Comparison of ENCODE assay signal across 25 cellular contexts in genomic region chr20:6240059-6240458, GRCh38.
DNase-seq lines count a peak whose midpoint lies in the region; ATAC-seq and TF ChIP-seq lines count a peak whose summit lies in the region.
"Had no signal": no experiment of that assay in that cellular context is flagged by ENCODE, and none has a peak within 500 bp of the region (broad histone marks: within the 10 kb centered on the region; RNA-seq: fewer than 3 reads in every experiment).

No MANE protein-coding gene starts in this region.

- DNase-seq in Ammon's horn (ENCODE audit: low spot score) (peak; percentile 57), GM23338 (ENCODE audit: low spot score) (peak; percentile 9), islet precursor cell (peak; percentile 59), NCI-H748 (lab: John Stamatoyannopoulos, UW; ENCODE audit: unreplicated experiment) (no peak), hypothalamus (lab: John Stamatoyannopoulos, UW) (no peak)
- DNase-seq: AML-193; BE2C; C1 segment of cervical spinal cord; CD4-positive, alpha-beta memory T cell; CD4-positive, CD25-positive, alpha-beta regulatory T cell; CD8-positive, alpha-beta memory T cell; COR-L47; DMS 273 treated with DMSO at 0.1 percent for 48 hours; DMS153; DMS53; DMS79; DND-41; EL; GF-D8 had no signal

- H3K9me3 Mint-ChIP-seq in GM23338 = no peaks in the 10 kb centered on the region

- no peak overlapping the region for H3K4me3 ChIP-seq in GM23338
- H3K4me3 ChIP-seq in mesodermal cell (ENCODE audit: extremely low read depth, insufficient read depth, low read length, poor library complexity, severe bottlenecking) = no peak overlapping the region
- H3K4me3 ChIP-seq: A549, BLaER1 had no signal

- no peak overlapping the region for H3K4me2 ChIP-seq in GM23338
- H3K4me2 ChIP-seq: A549, BLaER1 had no signal

- no peak overlapping the region for H3K27ac ChIP-seq in GM23338 (ENCODE audit: low read depth)
- H3K27ac ChIP-seq in mesodermal cell (ENCODE audit: low read depth, low read length, severe bottlenecking) = peak overlapping the region; percentile 42
- H3K27ac ChIP-seq: 22Rv1, A549, BLaER1 had no signal

- H3K79me2 ChIP-seq in GM23338 (replicated peaks; ENCODE audit: insufficient read depth) = no peaks in the 10 kb centered on the region

- H3K9me3 ChIP-seq in mesodermal cell (ENCODE audit: control insufficient read depth, low read length) = no peaks in the 10 kb centered on the region
- H3K9me3 ChIP-seq: A549, BE2C, BLaER1 had no signal

- ATAC-seq in GM23338 (no peak), GM19467 (IDR thresholded peaks at IDR 0.05; ENCODE audit: unreplicated experiment) (no peak)
- ATAC-seq: A549 had no signal

- H4K20me1 ChIP-seq in GM23338 (replicated peaks; ENCODE audit: insufficient read depth) = no peaks in the 10 kb centered on the region
- H4K20me1 ChIP-seq: BLaER1 had no signal

- peak overlapping the region; percentile 40; the same call in 1 of the 2 replicates for H2AFZ ChIP-seq in GM23338

- H3K36me3 Mint-ChIP-seq in GM23338 (ENCODE audit: low read depth) = no peaks in the 10 kb centered on the region
- H3K36me3 Mint-ChIP-seq: CD14-positive monocyte; CD4-positive, alpha-beta memory T cell; CD4-positive, CD25-positive, alpha-beta regulatory T cell; CD8-positive, alpha-beta memory T cell had no signal

- H3K36me3 ChIP-seq in GM23338 (ENCODE audit: insufficient read depth) (no peaks in the 10 kb centered on the region), mesodermal cell (ENCODE audit: control insufficient read depth, insufficient read depth, low read length) (no peaks in the 10 kb centered on the region)
- H3K36me3 ChIP-seq: BE2C, BLaER1 had no signal

- no peaks in the 10 kb centered on the region for H3F3A ChIP-seq in GM23338 (replicated peaks; ENCODE audit: low read depth)

- no peak overlapping the region for H3K4me3 Mint-ChIP-seq in GM23338
- H3K4me3 Mint-ChIP-seq: CD14-positive monocyte; CD4-positive, alpha-beta memory T cell; CD4-positive, CD25-positive, alpha-beta regulatory T cell; CD8-positive, alpha-beta memory T cell had no signal

- H3K4me1 Mint-ChIP-seq in GM23338 = no peaks in the 10 kb centered on the region
- H3K4me1 Mint-ChIP-seq: CD14-positive monocyte; CD4-positive, alpha-beta memory T cell; CD4-positive, CD25-positive, alpha-beta regulatory T cell; CD8-positive, alpha-beta memory T cell had no signal

- H3K9me2 ChIP-seq in GM23338 (ENCODE audit: insufficient read depth) = peaks cover 2% of the 10 kb centered on the region; the same call in 1 of the 2 replicates

- no peak for TF ChIP-seq CTCF in GM23338 (conservative IDR thresholded peaks at IDR 0.05; ENCODE audit: low read depth in 2 of 2)

- H3K27me3 Mint-ChIP-seq in GM23338 (ENCODE audit: insufficient read depth, low read depth, poor library complexity) = no peaks in the 10 kb centered on the region
- H3K27me3 Mint-ChIP-seq: CD4-positive, CD25-positive, alpha-beta regulatory T cell had no signal

- no peaks in the 10 kb centered on the region for H3K27me3 ChIP-seq in GM23338 (ENCODE audit: insufficient read depth)
- H3K27me3 ChIP-seq: BE2C, BLaER1 had no signal

- WGBS in mesodermal cell (ENCODE audit: insufficient coverage in 2 of 2), 2 experiments = 83 to 92% methylated on average over 3 of the region's 3 CpGs

- no peak overlapping the region for H3K27ac Mint-ChIP-seq in GM23338
- H3K27ac Mint-ChIP-seq: CD14-positive monocyte; CD4-positive, alpha-beta memory T cell; CD4-positive, CD25-positive, alpha-beta regulatory T cell had no signal

- H3K4me1 ChIP-seq in GM23338 (ENCODE audit: insufficient read depth) = no peaks in the 10 kb centered on the region
- no peaks in the 10 kb centered on the region for H3K4me1 ChIP-seq in mesodermal cell (ENCODE audit: control insufficient read depth, insufficient read depth, low read length, poor library complexity, severe bottlenecking)
- H3K4me1 ChIP-seq: A549, BE2C, BLaER1 had no signal

TF ChIP-seq in GM23338, 12 proteins besides CTCF, POLR2A, EP300 and RAD21 (continues in another document):
- TF ChIP-seq STAT1 (IDR thresholded peaks at IDR 0.05; ENCODE audit: unreplicated experiment) = no peak
- TF ChIP-seq, protein P1, sequence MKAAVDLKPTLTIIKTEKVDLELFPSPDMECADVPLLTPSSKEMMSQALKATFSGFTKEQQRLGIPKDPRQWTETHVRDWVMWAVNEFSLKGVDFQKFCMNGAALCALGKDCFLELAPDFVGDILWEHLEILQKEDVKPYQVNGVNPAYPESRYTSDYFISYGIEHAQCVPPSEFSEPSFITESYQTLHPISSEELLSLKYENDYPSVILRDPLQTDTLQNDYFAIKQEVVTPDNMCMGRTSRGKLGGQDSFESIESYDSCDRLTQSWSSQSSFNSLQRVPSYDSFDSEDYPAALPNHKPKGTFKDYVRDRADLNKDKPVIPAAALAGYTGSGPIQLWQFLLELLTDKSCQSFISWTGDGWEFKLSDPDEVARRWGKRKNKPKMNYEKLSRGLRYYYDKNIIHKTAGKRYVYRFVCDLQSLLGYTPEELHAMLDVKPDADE (IDR thresholded peaks at IDR 0.05) = no peak
- no peak for TF ChIP-seq NANOG (IDR thresholded peaks at IDR 0.05; ENCODE audit: borderline replicate concordance)
- TF ChIP-seq JUNB (IDR thresholded peaks at IDR 0.05; ENCODE audit: unreplicated experiment) = no peak
- no peak for TF ChIP-seq EZH2 (IDR thresholded peaks at IDR 0.05; ENCODE audit: low read depth, unreplicated experiment)
- no peak for TF ChIP-seq POLR2AphosphoS5 (IDR thresholded peaks at IDR 0.05; ENCODE audit: low read depth)
- TF ChIP-seq EZH2phosphoT487 (IDR thresholded peaks at IDR 0.05; ENCODE audit: unreplicated experiment) = no peak
- no peak for TF ChIP-seq ZNF331 (CRISPR knock-in tag; IDR thresholded peaks at IDR 0.05; ENCODE audit: low read depth)
- TF ChIP-seq REST (IDR thresholded peaks at IDR 0.05; ENCODE audit: unreplicated experiment) = no peak
- no peak for TF ChIP-seq CREB1 (CRISPR knock-in tag; IDR thresholded peaks at IDR 0.05; ENCODE audit: low read depth)
- no peak for TF ChIP-seq ZNF114 (CRISPR knock-in tag; IDR thresholded peaks at IDR 0.05)

Comparison
In these comparisons a context has a peak if more than half of its experiments do, and no peak if none do; other contexts are left out.
1. DNase-seq: peak in Ammon's horn (single experiment), GM23338 (single experiment) and islet precursor cell (single experiment); none in NCI-H748 (single experiment) and hypothalamus (0 of 51).